ENCODE assay signal across 12 cellular contexts in the genomic region with DNA sequence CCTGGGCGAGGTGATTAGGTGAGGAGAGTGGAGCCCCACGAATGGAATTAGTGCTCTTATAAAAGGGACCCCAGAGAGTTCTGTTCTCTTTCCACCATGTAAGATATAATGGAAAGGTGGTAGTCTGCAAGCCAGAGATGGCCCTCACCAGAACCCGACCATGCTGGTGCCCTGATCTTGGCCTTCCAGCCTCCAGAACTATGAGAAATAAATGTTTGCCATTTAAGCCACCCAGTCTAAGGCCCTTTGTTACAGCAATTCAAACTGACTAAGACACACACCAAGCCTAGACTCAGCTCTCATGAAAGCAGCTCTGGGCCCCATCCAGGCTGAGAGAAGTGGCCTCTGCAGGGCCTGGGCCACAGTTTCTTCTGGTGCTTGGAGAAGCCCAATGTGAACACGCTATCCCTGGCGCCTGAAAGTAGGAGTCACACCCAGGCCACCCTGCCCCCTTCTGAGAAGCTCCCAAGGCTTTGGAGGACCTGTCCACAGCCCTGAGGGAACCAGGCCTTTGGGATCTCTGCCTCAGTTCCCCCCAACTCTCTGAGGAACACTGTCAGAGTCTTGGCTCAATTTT. TPM values are rescaled to one million over a fixed set of nuclear protein-coding genes. Genes with fewer than 3 reads are reported as not detected.
DNase-seq lines count a peak whose midpoint lies in the region; ATAC-seq and TF ChIP-seq lines count a peak whose summit lies in the region.
"Had no signal": no experiment of that assay in that cellular context is flagged by ENCODE, and none has a peak within 500 bp of the region (broad histone marks: within the 10 kb centered on the region; RNA-seq: fewer than 3 reads in every experiment).

No MANE protein-coding gene starts in this region.

- no peak for ATAC-seq in HG02798 (IDR thresholded peaks at IDR 0.05; ENCODE audit: poor library complexity, unreplicated experiment)

- intact Hi-C loops in colonic mucosa (cut with DNase I), result no loop called here

- H3K4me1 ChIP-seq in colonic mucosa, result no peaks in the 10 kb centered on the region
- peaks cover 4 to 7% of the 10 kb centered on the region in 2 donors for H3K4me1 ChIP-seq in mucosa of rectum (ENCODE audit: control insufficient read depth in 2 of 2, insufficient read depth in 2 of 2, low read length in 2 of 2)
- H3K4me1 ChIP-seq in subcutaneous abdominal adipose tissue (ENCODE audit: control insufficient read depth in 5 of 5, insufficient read depth in 5 of 5, low read length in 5 of 5), result peaks cover 8 to 61% (median 40%) of the 10 kb centered on the region in 5 donors

- DNase-seq in HL-60 (ENCODE audit: low read depth in 1 of 2, low spot score in 1 of 2) (no peak), colonic mucosa (peak; percentile 14), NCI-H524 treated with DMSO at 0.1 percent for 48 hours (lab: John Stamatoyannopoulos, UW) (no peak), NOMO-1 treated with dmso at 0.1 percent for 144 hours (lab: John Stamatoyannopoulos, UW; ENCODE audit: unreplicated experiment) (no peak)
- no peak for DNase-seq in activated effector memory CD4-positive, alpha-beta T cell treated with Interleukin-2 at 50 U/mL for 16 hours
- DNase-seq: activated CD4-positive, alpha-beta memory T cell treated with anti-CD3 and anti-CD28 coated beads, Interleukin-2, amount 10 ng/mL, durations not matched to agents 7 days and 5 days; DMS79; endodermal cell had no signal

- TF ChIP-seq CTCF in HL-60 (IDR thresholded peaks at IDR 0.05; ENCODE audit: insufficient read depth, low read length) (no peak), colonic mucosa (IDR thresholded peaks at IDR 0.05) (no peak)

- H3K4me3 ChIP-seq in HL-60 (replicated peaks; ENCODE audit: insufficient read depth, low read length), result no peak overlapping the region
- H3K4me3 ChIP-seq in colonic mucosa, result no peak overlapping the region
- H3K4me3 ChIP-seq in mucosa of rectum (ENCODE audit: low read length in 2 of 2), result no peak overlapping the region
- H3K4me3 ChIP-seq in subcutaneous abdominal adipose tissue (ENCODE audit: low read depth in 1 of 5, low read length in 5 of 5), result peak overlapping the region in 1 of 5 donors; percentile 30

- H3K27me3 ChIP-seq in HL-60 (ENCODE audit: insufficient read depth, poor library complexity, severe bottlenecking), result no peaks in the 10 kb centered on the region
- H3K27me3 ChIP-seq in colonic mucosa, result no peaks in the 10 kb centered on the region
- no peaks in the 10 kb centered on the region for H3K27me3 ChIP-seq in mucosa of rectum (ENCODE audit: control insufficient read depth in 2 of 2, insufficient read depth in 2 of 2, low read length in 2 of 2)
- H3K27me3 ChIP-seq in subcutaneous abdominal adipose tissue (ENCODE audit: control insufficient read depth in 5 of 5, insufficient read depth in 4 of 5, low read length in 5 of 5), result no peaks in the 10 kb centered on the region

- H3K9me3 ChIP-seq in colonic mucosa (no peaks in the 10 kb centered on the region), mucosa of rectum (ENCODE audit: control insufficient read depth in 2 of 2, low read length in 2 of 2) (no peaks in the 10 kb centered on the region), subcutaneous abdominal adipose tissue (ENCODE audit: control insufficient read depth in 5 of 5, low read length in 5 of 5) (no peaks in the 10 kb centered on the region)

- H3K9ac ChIP-seq in colonic mucosa (ENCODE audit: low read depth in 2 of 2, low read length in 2 of 2), result no peak overlapping the region
- no peak overlapping the region for H3K9ac ChIP-seq in mucosa of rectum (ENCODE audit: low read depth in 1 of 2, low read length in 2 of 2)
- peak overlapping the region in 1 of 5 donors; percentile 23 for H3K9ac ChIP-seq in subcutaneous abdominal adipose tissue (ENCODE audit: low read length in 5 of 5)

- H3K36me3 ChIP-seq in colonic mucosa (no peaks in the 10 kb centered on the region), mucosa of rectum (ENCODE audit: control insufficient read depth in 2 of 2, insufficient read depth in 2 of 2, low read length in 2 of 2) (no peaks in the 10 kb centered on the region), subcutaneous abdominal adipose tissue (ENCODE audit: control insufficient read depth in 5 of 5, insufficient read depth in 5 of 5, low read length in 5 of 5) (peaks cover 0 to 2% (median 0%) of the 10 kb centered on the region in 5 donors)

- H3K27ac ChIP-seq in HL-60 (replicated peaks) (peak overlapping the region; percentile 87), colonic mucosa (peak overlapping the region; percentile 8), mucosa of rectum (ENCODE audit: low read depth in 2 of 2, low read length in 2 of 2) (peak overlapping the region; percentile 50 to 79), subcutaneous abdominal adipose tissue (ENCODE audit: low read depth, low read length) (peak overlapping the region; percentile 13)

RNA-seq across cellular contexts. Expression of a gene that starts 35.3 kb away (rescaled TPM):
- total RNA-seq in colonic mucosa, result 10 to 100 TPM; 10.3 to 29.3 TPM
- total RNA-seq: activated CD4-positive, alpha-beta memory T cell treated with anti-CD3 and anti-CD28 coated beads, Interleukin-2, amount 10 ng/mL, durations not matched to agents 7 days and 5 days; endodermal cell; kidney epithelial cell had no signal

Comparison
In these comparisons a context has a peak if more than half of its experiments do, and no peak if none do; other contexts are left out.
1. H3K27ac ChIP-seq: peak in every context shown above with its lines; median percentile 87 in HL-60; 64 in mucosa of rectum; 13 in subcutaneous abdominal adipose tissue; 8 in colonic mucosa.